19 cellular contexts compared by ENCODE assay signal in genomic region chr5:6490246-6490645, GRCh38. TPM values are rescaled to one million over a fixed set of nuclear protein-coding genes. Genes with fewer than 3 reads are reported as not detected.
A peak's percentile ranks its signal among the peaks of the same experiment; 100 is the strongest.
DNase-seq lines count a peak whose midpoint lies in the region; ATAC-seq and TF ChIP-seq lines count a peak whose summit lies in the region.
"Had no signal": no experiment of that assay in that cellular context is flagged by ENCODE, and none has a peak within 500 bp of the region (broad histone marks: within the 10 kb centered on the region; RNA-seq: fewer than 3 reads in every experiment).

No MANE protein-coding gene starts in this region.

- H3K36me3 ChIP-seq in heart left ventricle = peaks cover 0 to 28% (median 4%) of the 10 kb centered on the region in 9 donors
- peaks cover 0 to 17% (median 0%) of the 10 kb centered on the region in 9 donors for H3K36me3 ChIP-seq in heart right ventricle
- H3K36me3 ChIP-seq in PC-9 (ENCODE audit: low read depth) = no peaks in the 10 kb centered on the region
- peaks cover 0 to 14% of the 10 kb centered on the region in 2 donors for H3K36me3 ChIP-seq in psoas muscle (ENCODE audit: insufficient read depth in 1 of 2, low read depth in 1 of 2)
- H3K36me3 ChIP-seq: HAP-1 had no signal

- POLR2A ChIA-PET in PC-9 (lab: Charles Lee; ENCODE audit: unreplicated experiment) = no interaction called here

- intact Hi-C loops in heart left ventricle (cut with DNase I) = no loop called here
- intact Hi-C loops in heart right ventricle (cut with DNase I) = no loop called here
- intact Hi-C loops in PC-9 (cut with micrococcal nuclease; ENCODE audit: unreplicated experiment) = no loop called here
- intact Hi-C loops in psoas muscle (cut with DNase I) = loop anchor here in 1 of 2 donors (5.0 kb wide), 1 partner anchor 33 kb away; no protein-coding TSS in a partner anchor
- intact Hi-C loops in activated CD4-positive, alpha-beta T cell treated with anti-CD3 and anti-CD28 coated beads, Interleukin-2, amount 10 ng/mL, durations not matched to agents 24 days and 14 days (cut with micrococcal nuclease) = no loop called here

- TF ChIP-seq CTCF in heart left ventricle (IDR thresholded peaks at IDR 0.05) = no peak
- TF ChIP-seq CTCF in heart right ventricle (IDR thresholded peaks at IDR 0.05) = no peak
- TF ChIP-seq CTCF in PC-9 (conservative IDR thresholded peaks at IDR 0.05) = no peak
- no peak for TF ChIP-seq CTCF in brain (conservative IDR thresholded peaks at IDR 0.05)
- TF ChIP-seq CTCF in psoas muscle (IDR thresholded peaks at IDR 0.05) = no peak
- TF ChIP-seq CTCF in omental fat pad (IDR thresholded peaks at IDR 0.05) = no peak

- H3K27ac ChIP-seq in heart left ventricle (no peak overlapping the region), heart right ventricle (no peak overlapping the region), PC-9 (no peak overlapping the region), psoas muscle (peak overlapping the region; percentile 53)

- no peak overlapping the region for H2AFZ ChIP-seq in PC-9

- H3K4me1 ChIP-seq in heart left ventricle (peaks cover 0 to 27% (median 2%) of the 10 kb centered on the region in 12 donors), heart right ventricle (peaks cover 0 to 33% (median 9%) of the 10 kb centered on the region in 9 donors), PC-9 (replicated peaks; ENCODE audit: insufficient read depth) (peaks cover 19% of the 10 kb centered on the region), psoas muscle (peaks cover 33% of the 10 kb centered on the region)
- H3K4me1 ChIP-seq: HAP-1 had no signal

- ATAC-seq in heart left ventricle (peak in 3 of 4 donors; percentile 22 to 44 (median 24)), heart right ventricle (no peak), psoas muscle (peak; percentile 71 to 83 (median 76)), GM18870 (IDR thresholded peaks at IDR 0.05; ENCODE audit: unreplicated experiment) (no peak), omental fat pad (ENCODE audit: low FRiP score) (no peak)

- H3K4me3 Mint-ChIP-seq in brain = no peak overlapping the region
- H3K4me3 Mint-ChIP-seq in activated CD4-positive, alpha-beta T cell treated with anti-CD3 and anti-CD28 coated beads, Interleukin-2, amount 10 ng/mL, durations not matched to agents 24 days and 14 days = no peak overlapping the region
- H3K4me3 Mint-ChIP-seq: CD4-positive, alpha-beta memory T cell; HFFc6 had no signal

- H3K36me3 Mint-ChIP-seq in brain = peaks cover 25% of the 10 kb centered on the region
- no peaks in the 10 kb centered on the region for H3K36me3 Mint-ChIP-seq in activated CD4-positive, alpha-beta T cell treated with anti-CD3 and anti-CD28 coated beads, Interleukin-2, amount 10 ng/mL, durations not matched to agents 24 days and 14 days (ENCODE audit: low read depth)
- H3K36me3 Mint-ChIP-seq: CD4-positive, alpha-beta memory T cell had no signal

- no peaks in the 10 kb centered on the region for H3K79me2 ChIP-seq in PC-9 (ENCODE audit: low read depth)

- H3K9me3 ChIP-seq in heart left ventricle (no peaks in the 10 kb centered on the region), heart right ventricle (no peaks in the 10 kb centered on the region), PC-9 (ENCODE audit: insufficient read depth, low read depth) (no peaks in the 10 kb centered on the region), psoas muscle (no peaks in the 10 kb centered on the region)
- H3K9me3 ChIP-seq: HAP-1 had no signal

- H3K27ac Mint-ChIP-seq in brain = peak overlapping the region in 3 of 5 experiments; percentile 22 to 56 (median 53)
- H3K27ac Mint-ChIP-seq in activated CD4-positive, alpha-beta T cell treated with anti-CD3 and anti-CD28 coated beads, Interleukin-2, amount 10 ng/mL, durations not matched to agents 24 days and 14 days = no peak overlapping the region
- H3K27ac Mint-ChIP-seq: CD4-positive, alpha-beta memory T cell; HFFc6 had no signal

- peaks cover under 1% of the 10 kb centered on the region for H3K27me3 Mint-ChIP-seq in brain
- H3K27me3 Mint-ChIP-seq in activated CD4-positive, alpha-beta T cell treated with anti-CD3 and anti-CD28 coated beads, Interleukin-2, amount 10 ng/mL, durations not matched to agents 24 days and 14 days = peaks cover 14% of the 10 kb centered on the region

- no peak overlapping the region for H3K4me3 ChIP-seq in heart left ventricle
- no peak overlapping the region for H3K4me3 ChIP-seq in heart right ventricle
- no peak overlapping the region for H3K4me3 ChIP-seq in PC-9
- H3K4me3 ChIP-seq in psoas muscle = no peak overlapping the region
- H3K4me3 ChIP-seq: HAP-1 had no signal

- H3K9me2 ChIP-seq in PC-9 (ENCODE audit: insufficient read depth) = no peaks in the 10 kb centered on the region

- TF ChIP-seq POLR2A in heart left ventricle (IDR thresholded peaks at IDR 0.05) = no peak

- peak overlapping the region; percentile 29; the same call in 1 of the 2 replicates for H3K4me2 ChIP-seq in PC-9

- CTCF ChIA-PET in PC-9 (lab: Charles Lee) = no interaction called here

- DNase-seq in heart left ventricle = no peak
- DNase-seq in heart right ventricle = no peak
- no peak for DNase-seq in PC-9
- no peak for DNase-seq in psoas muscle
- no peak for DNase-seq in activated CD4-positive, alpha-beta T cell treated with anti-CD3 and anti-CD28 coated beads, Interleukin-2, amount 10 ng/mL, durations not matched to agents 24 days and 14 days
- no peak for DNase-seq in omental fat pad (ENCODE audit: low spot score)
- DNase-seq: Calu3; CD4-positive, alpha-beta memory T cell; COR-L47; DMS53; DMS79 treated with DMSO at 0.1 percent for 48 hours; GF-D8; GOT3; HFFc6 had no signal

- peaks cover 0 to 2% (median 0%) of the 10 kb centered on the region in 5 experiments for H3K9me3 Mint-ChIP-seq in brain
- H3K9me3 Mint-ChIP-seq in activated CD4-positive, alpha-beta T cell treated with anti-CD3 and anti-CD28 coated beads, Interleukin-2, amount 10 ng/mL, durations not matched to agents 24 days and 14 days = no peaks in the 10 kb centered on the region
- H3K9me3 Mint-ChIP-seq: CD4-positive, alpha-beta memory T cell; HFFc6 had no signal

- H3K4me1 Mint-ChIP-seq in brain = peaks cover 70% of the 10 kb centered on the region
- peaks cover 18% of the 10 kb centered on the region for H3K4me1 Mint-ChIP-seq in activated CD4-positive, alpha-beta T cell treated with anti-CD3 and anti-CD28 coated beads, Interleukin-2, amount 10 ng/mL, durations not matched to agents 24 days and 14 days

- no TSS peak for BruUV-seq in PC-9 (replicated peaks; lab: Mats Ljungman, UMichigan)

- H4K20me1 ChIP-seq in PC-9 (ENCODE audit: insufficient read depth) = no peaks in the 10 kb centered on the region

- H3K27me3 ChIP-seq in heart left ventricle (peaks cover 0 to 4% (median 0%) of the 10 kb centered on the region in 9 donors), heart right ventricle (peaks cover 0 to 3% (median 0%) of the 10 kb centered on the region in 7 donors), PC-9 (ENCODE audit: insufficient read depth, low read depth) (peaks cover 80% of the 10 kb centered on the region), psoas muscle (ENCODE audit: insufficient read depth in 3 of 3, low read length in 2 of 3) (no peaks in the 10 kb centered on the region)

- WGBS in heart left ventricle, 4 donors = 72 to 75% (median 72%) methylated on average over 9 of the region's 9 CpGs
- 70 to 77% methylated on average over 9 of the region's 9 CpGs for WGBS in heart right ventricle, 2 donors
- 41 to 55% (median 49%) methylated on average over 9 of the region's 9 CpGs for WGBS in psoas muscle, 3 donors

- H3F3A ChIP-seq in PC-9 (ENCODE audit: insufficient read depth, low read depth) = no peaks in the 10 kb centered on the region

RNA-seq across cellular contexts. Expression of gene UBE2QL1, which starts 41.6 kb away (rescaled TPM):
- 10 to 100 TPM in 8 of 9 donors, 1 to 10 TPM in 1; 9.8 to 32.0 (median 21.0) TPM for total RNA-seq in heart left ventricle
- 10 to 100 TPM; 11.4 to 15.4 TPM for polyA plus RNA-seq in heart left ventricle
- 10 to 100 TPM; 13.0 to 26.3 (median 18.6) TPM for total RNA-seq in heart right ventricle
- polyA plus RNA-seq in heart right ventricle = 1 to 10 TPM; 8.9 to 9.8 TPM
- total RNA-seq in PC-9 (2021) = not detected in 2 replicates
- polyA plus RNA-seq in brain (ENCODE audit: insufficient read depth, low read depth, low replicate concordance) = 24.5 TPM
- total RNA-seq in psoas muscle = 10 to 100 TPM; 12.9 to 96.2 (median 20.6) TPM
- polyA plus RNA-seq in psoas muscle = 10 to 100 TPM in 2 of 3 donors, 1 to 10 TPM in 1; 3.2 to 63.4 (median 33.3) TPM
- 0.54 and 0.77 TPM in 2 replicates for total RNA-seq in activated CD4-positive, alpha-beta T cell treated with anti-CD3 and anti-CD28 coated beads, Interleukin-2, amount 10 ng/mL, durations not matched to agents 24 days and 14 days
- 1 to 10 TPM in 2 of 4 donors, under 1 TPM in 2; 0.72 to 5.0 (median 2.4) TPM for total RNA-seq in omental fat pad
- total RNA-seq: Calu3; CD4-positive, alpha-beta memory T cell; G401; HFFc6 had no signal
- polyA plus RNA-seq: BJ; CD4-positive, alpha-beta memory T cell had no signal

Comparison
In these comparisons a context has a peak if more than half of its experiments do, and no peak if none do; other contexts are left out.
1. ATAC-seq: peak in heart left ventricle (3 of 4) and psoas muscle (4 of 4); none in heart right ventricle (0 of 8), GM18870 (single experiment) and omental fat pad (single experiment).